ENCODE assay signal across 8 cellular contexts in genomic region chr18:3592864-3593263, GRCh38.
DNase-seq lines count a peak whose midpoint lies in the region; FAIRE-seq and TF ChIP-seq lines count a peak whose summit lies in the region.

No MANE protein-coding gene starts in this region.

- H3K4me3 ChIP-seq in BLaER1 treated with 17β-estradiol and CSF1 and Interleukin-3, amounts not matched to agents 10 nM and 100 nM = peak overlapping the region in 8 of 10 experiments; percentile 54 to 66 (median 60); a peak in 13 of 20 replicates
- H3K4me3 ChIP-seq in osteoblast (ENCODE audit: insufficient read depth, low read length) = no peak overlapping the region

- H3K79me2 ChIP-seq in osteoblast (ENCODE audit: insufficient read depth, low read length) = peaks cover 17% of the 10 kb centered on the region

- no peak for DNase-seq in endothelial cell (ENCODE audit: low spot score)
- DNase-seq in osteoblast (ENCODE audit: insufficient read length, low spot score, missing footprints) = no peak
- DNase-seq in NK-92 (lab: John Stamatoyannopoulos, UW; ENCODE audit: unreplicated experiment) = no peak
- DNase-seq in NOMO-1 (lab: John Stamatoyannopoulos, UW; ENCODE audit: unreplicated experiment in 2 of 2) = no peak
- DNase-seq in H54 (ENCODE audit: insufficient read length, low spot score) = no peak
- no peak for DNase-seq in GM20000 (ENCODE audit: low spot score)

- peak overlapping the region; percentile 51 to 98 (median 75); a peak in 16 of 22 replicates for H3K27ac ChIP-seq in BLaER1 treated with 17β-estradiol and CSF1 and Interleukin-3, amounts not matched to agents 10 nM and 100 nM
- peak overlapping the region; percentile 95 for H3K27ac ChIP-seq in osteoblast (ENCODE audit: low read depth, low read length)

- H3K27me3 Mint-ChIP-seq in endothelial cell (ENCODE audit: unreplicated experiment) = peaks cover 10% of the 10 kb centered on the region

- no peaks in the 10 kb centered on the region for H3K27me3 ChIP-seq in BLaER1 treated with 17β-estradiol and CSF1 and Interleukin-3, amounts not matched to agents 10 nM and 100 nM
- H3K27me3 ChIP-seq in osteoblast (ENCODE audit: insufficient read depth, low read length) = no peaks in the 10 kb centered on the region

- no peak for FAIRE-seq in H54 (lab: Jason Lieb, UNC)

- no peak overlapping the region for H3K4me3 Mint-ChIP-seq in endothelial cell (ENCODE audit: unreplicated experiment)

- TF ChIP-seq POLR2A in H54 (IDR thresholded peaks at IDR 0.05; ENCODE audit: low read depth, low read length) = no peak

- H3K9me3 Mint-ChIP-seq in endothelial cell (ENCODE audit: unreplicated experiment) = no peaks in the 10 kb centered on the region

- H4K20me1 ChIP-seq in BLaER1 treated with 17β-estradiol and CSF1 and Interleukin-3, amounts not matched to agents 10 nM and 100 nM = no peaks in the 10 kb centered on the region
- no peaks in the 10 kb centered on the region for H4K20me1 ChIP-seq in osteoblast (ENCODE audit: insufficient read depth, low read length)

- no peaks in the 10 kb centered on the region for H3K36me3 Mint-ChIP-seq in endothelial cell (ENCODE audit: low read depth, unreplicated experiment)

- H3K4me1 Mint-ChIP-seq in endothelial cell (ENCODE audit: unreplicated experiment) = peaks cover 42% of the 10 kb centered on the region

- H3K27ac Mint-ChIP-seq in endothelial cell (ENCODE audit: unreplicated experiment) = peak overlapping the region; percentile 97

- H3K36me3 ChIP-seq in BLaER1 treated with 17β-estradiol and CSF1 and Interleukin-3, amounts not matched to agents 10 nM and 100 nM = 0 out of 22 replicates have a peak, but pooled peaks cover 0 to 7% (median 0%) of the 10 kb centered on the region in 11 experiments
- H3K36me3 ChIP-seq in osteoblast (ENCODE audit: insufficient read depth, low read length) = no peaks in the 10 kb centered on the region

- H3K9ac ChIP-seq in BLaER1 treated with 17β-estradiol and CSF1 and Interleukin-3, amounts not matched to agents 10 nM and 100 nM = peak overlapping the region in 9 of 11 experiments; percentile 65 to 96 (median 76); a peak in 15 of 22 replicates

- H3K9me3 ChIP-seq in BLaER1 treated with 17β-estradiol and CSF1 and Interleukin-3, amounts not matched to agents 10 nM and 100 nM (replicated peaks in 1 of 11) = no peaks in the 10 kb centered on the region
- H3K9me3 ChIP-seq in osteoblast (ENCODE audit: low read depth, low read length) = no peaks in the 10 kb centered on the region

- peaks cover 43 to 56% (median 54%) of the 10 kb centered on the region in 10 experiments for H3K4me1 ChIP-seq in BLaER1 treated with 17β-estradiol and CSF1 and Interleukin-3, amounts not matched to agents 10 nM and 100 nM
- H3K4me1 ChIP-seq in osteoblast (ENCODE audit: insufficient read depth, low read length) = peaks cover 41% of the 10 kb centered on the region

- H3K4me2 ChIP-seq in BLaER1 treated with 17β-estradiol and CSF1 and Interleukin-3, amounts not matched to agents 10 nM and 100 nM = peak overlapping the region; percentile 70 to 99 (median 88)
- peak overlapping the region; percentile 82 for H3K4me2 ChIP-seq in osteoblast (ENCODE audit: insufficient read depth, low read length)

- TF ChIP-seq CTCF in endothelial cell (IDR thresholded peaks at IDR 0.05; ENCODE audit: unreplicated experiment) = no peak
- no peak for TF ChIP-seq CTCF in osteoblast (IDR thresholded peaks at IDR 0.05; ENCODE audit: extremely low read depth, low read depth, low read length)
- TF ChIP-seq CTCF in GM20000 (IDR thresholded peaks at IDR 0.05; ENCODE audit: extremely low read depth, missing control alignments) = no peak

- no peak overlapping the region for H2AFZ ChIP-seq in osteoblast (ENCODE audit: low read length)

TF ChIP-seq in PFSK-1, 5 proteins besides CTCF, POLR2A, EP300 and RAD21:
- TF ChIP-seq POLR2AphosphoS5 (IDR thresholded peaks at IDR 0.05; ENCODE audit: low read depth, low read length) (no peak), FOXP2 (optimal IDR thresholded peaks at IDR 0.05; ENCODE audit: borderline replicate concordance, extremely low read depth, extremely low read length, insufficient read depth) (peak; percentile 86), TAF1 (IDR thresholded peaks at IDR 0.05; ENCODE audit: borderline replicate concordance, insufficient read depth, low read length) (no peak), REST (IDR thresholded peaks at IDR 0.05; ENCODE audit: insufficient read depth in 1 of 2, low read depth in 2 of 2, low read length in 2 of 2) (no peak), SIN3A (IDR thresholded peaks at IDR 0.05; ENCODE audit: borderline replicate concordance, insufficient read depth, low read length) (no peak)
